ENCODE assay signal across 6 cellular contexts in genomic region chr10:124219655-124220054, GRCh38.
"Had no signal": no experiment of that assay in that cellular context is flagged by ENCODE, and none has a peak within 500 bp of the region (broad histone marks: within the 10 kb centered on the region; RNA-seq: fewer than 3 reads in every experiment).

No MANE protein-coding gene starts in this region.

- H3K27ac Mint-ChIP-seq: HFFc6, IgD-negative memory B cell had no signal

- H3K9me3 Mint-ChIP-seq: GM23338, IgD-negative memory B cell had no signal

- DNase-seq: H7, HFFc6 had no signal

- H3K4me3 Mint-ChIP-seq: GM23338, HFFc6 had no signal

- H3K36me3 Mint-ChIP-seq: IgD-negative memory B cell had no signal

- ATAC-seq: GM23338, HCT116, HepG2 had no signal
